26 cellular contexts compared by ENCODE assay signal in the genomic region with DNA sequence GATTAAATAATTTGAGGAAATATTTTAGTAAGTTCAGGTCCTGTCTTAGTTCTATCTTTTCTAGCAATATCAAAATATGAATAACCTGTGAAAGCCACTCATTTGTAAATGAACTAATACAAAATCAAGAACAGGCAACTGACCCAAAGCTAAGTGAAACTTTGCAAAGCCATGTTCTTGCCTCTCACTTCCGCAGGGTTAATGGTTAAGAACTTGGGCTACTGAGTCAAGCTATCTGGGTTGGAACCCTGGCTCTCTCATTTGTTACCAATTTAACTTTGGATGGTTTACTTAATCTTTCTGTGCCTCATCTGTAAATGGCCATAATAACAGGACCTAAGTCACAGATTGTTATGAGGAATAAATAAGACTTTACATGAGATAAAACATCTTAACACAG. TPM values are rescaled to one million over a fixed set of nuclear protein-coding genes. Genes with fewer than 3 reads are reported as not detected.
DNase-seq lines count a peak whose midpoint lies in the region; ATAC-seq, FAIRE-seq and TF ChIP-seq lines count a peak whose summit lies in the region.
"Had no signal": no experiment of that assay in that cellular context is flagged by ENCODE, and none has a peak within 500 bp of the region (broad histone marks: within the 10 kb centered on the region; RNA-seq: fewer than 3 reads in every experiment).

No MANE protein-coding gene starts in this region.

- TF ChIP-seq EP300 in HepG2 (IDR thresholded peaks at IDR 0.05; ENCODE audit: low read depth in 2 of 2, low read length in 2 of 2) (no peak), HepG2 (CRISPR knock-in tag; IDR thresholded peaks at IDR 0.05; ENCODE audit: borderline replicate concordance) (no peak)

- dilution Hi-C loops in keratinocyte (cut with MboI; ENCODE audit: extremely low pct_ligation_motif_present, low sequenced_read_pairs), result no loop called here

- peak overlapping the region; percentile 1; the same call in 1 of the 2 replicates for H3K9ac ChIP-seq in HepG2 (ENCODE audit: insufficient read depth, low read depth, low read length)
- H3K9ac ChIP-seq in keratinocyte (ENCODE audit: control insufficient read depth, extremely low read depth, insufficient read depth, low read length), result no peak overlapping the region

- H3K9me3 Mint-ChIP-seq in WTC11 (no peaks in the 10 kb centered on the region), osteocyte (ENCODE audit: unreplicated experiment) (no peaks in the 10 kb centered on the region)
- H3K9me3 Mint-ChIP-seq: activated T-cell treated with anti-CD3 and anti-CD28 coated beads, Interleukin-2, amount 50 U/mL, for 72 hours; mesothelial cell of epicardium; natural killer cell; stimulated activated naive B cell treated with anti-CD40 and anti-IgM and Interleukin-4, amounts not matched to agents 10 μg/mL and 1 μg/mL and 100 μg/mL, for 72 hours had no signal

- H3K27ac Mint-ChIP-seq in WTC11, result no peak overlapping the region
- H3K27ac Mint-ChIP-seq in osteocyte (ENCODE audit: unreplicated experiment), result no peak overlapping the region
- H3K27ac Mint-ChIP-seq: activated CD4-positive, alpha-beta T cell treated with anti-CD3 and anti-CD28 coated beads for 36 hours; activated T-cell treated with anti-CD3 and anti-CD28 coated beads, Interleukin-2, amount 50 U/mL, for 72 hours; mesothelial cell of epicardium; stimulated activated naive B cell treated with anti-CD40 and anti-IgM and Interleukin-4, amounts not matched to agents 10 μg/mL and 1 μg/mL and 100 μg/mL, for 72 hours had no signal

- H3K9me3 ChIP-seq in HepG2 (ENCODE audit: low read length) (no peaks in the 10 kb centered on the region), right lobe of liver (no peaks in the 10 kb centered on the region), keratinocyte (ENCODE audit: control insufficient read depth, low read depth, low read length) (no peaks in the 10 kb centered on the region)
- H3K9me3 ChIP-seq: SJSA1, testis, uterus had no signal

- intact Hi-C loops in HepG2 (cut with micrococcal nuclease; ENCODE audit: unreplicated experiment), result loop anchor here (5.0 kb wide), 2 partner anchors 97 to 662 kb away; no protein-coding TSS in a partner anchor
- intact Hi-C loops in right lobe of liver (cut with DNase I), result no loop called here
- intact Hi-C loops in left colon (cut with DNase I, micrococcal nuclease), result no loop called here

- BruUV-seq in HepG2 (replicated peaks; lab: Mats Ljungman, UMichigan), result no TSS peak

- no peak for TF ChIP-seq RAD21 in HepG2 (CRISPR knock-in tag; IDR thresholded peaks at IDR 0.05)

- ATAC-seq in HepG2 (no peak), right lobe of liver (no peak), WTC11 (no peak), left colon (no peak)
- ATAC-seq: activated CD4-positive, alpha-beta T cell treated with anti-CD3 and anti-CD28 coated beads for 36 hours; activated T-cell treated with anti-CD3 and anti-CD28 coated beads, Interleukin-2, amount 50 U/mL, for 72 hours; foreskin keratinocyte; natural killer cell; stimulated activated naive B cell treated with anti-CD40 and anti-IgM and Interleukin-4, amounts not matched to agents 10 μg/mL and 1 μg/mL and 100 μg/mL, for 72 hours had no signal

- CTCF ChIA-PET in HepG2 (lab: Yijun Ruan, JAX; ENCODE audit: low intra/inter-chr PET ratio, low total read pairs), result no interaction called here
- CTCF ChIA-PET in WTC11 (lab: Charles Lee), result interaction anchor here (0.6 kb wide), 1 partner anchor 15 kb away, joined by 3 read pairs; no protein-coding TSS in a partner anchor

- H4K20me1 ChIP-seq in HepG2 (ENCODE audit: insufficient read depth, low read length) (0 out of 2 replicates have a peak, but pooled peaks cover 2% of the 10 kb centered on the region), keratinocyte (ENCODE audit: control insufficient read depth, extremely low read depth, insufficient read depth, low read length) (no peaks in the 10 kb centered on the region)

- DNase-seq in HepG2 (ENCODE audit: low spot score), result no peak
- no peak for DNase-seq in right lobe of liver
- DNase-seq in WTC11 (ENCODE audit: low spot score), result no peak
- DNase-seq in keratinocyte (ENCODE audit: low read depth, low spot score), result no peak
- no peak for DNase-seq in activated effector memory CD4-positive, alpha-beta T cell treated with anti-CD3 and anti-CD28 coated beads, Interleukin-2, amount 50 U/mL, for 16 hours
- no peak for DNase-seq in left colon
- DNase-seq in NCI-H774 (lab: John Stamatoyannopoulos, UW), result no peak
- DNase-seq in osteocyte (ENCODE audit: extremely low spot score, unreplicated experiment), result no peak
- DNase-seq: activated CD4-positive, alpha-beta T cell treated with anti-CD3 and anti-CD28 coated beads for 36 hours; activated naive CD4-positive, alpha-beta T cell treated with anti-CD3 and anti-CD28 coated beads, Interleukin-2, amount 50 U/mL, for 16 hours; activated T-cell treated with anti-CD3 and anti-CD28 coated beads, Interleukin-2, amount 50 U/mL, for 72 hours; cerebellar nuclear complex; foreskin keratinocyte; Karpas-422; kidney glomerular epithelial cell; natural killer cell; NCI-H187; NCI-H2227 treated with DMSO at 0.1 percent for 48 hours; small intestine; stimulated activated CD4-positive, alpha-beta T cell treated with anti-CD3 and anti-CD28 coated beads, Interleukin-2, amount 100 ng/mL, for 48 hours; stimulated activated naive B cell treated with anti-CD40 and anti-IgM and Interleukin-4, amounts not matched to agents 10 μg/mL and 1 μg/mL and 100 μg/mL, for 72 hours; uterus had no signal

- TF ChIP-seq POLR2A in HepG2 (IDR thresholded peaks at IDR 0.05; ENCODE audit: insufficient read depth in 1 of 2, low read depth in 2 of 2, low read length in 2 of 2), result no peak
- no peak for TF ChIP-seq POLR2A in right lobe of liver (IDR thresholded peaks at IDR 0.05)

- H3K27me3 Mint-ChIP-seq in WTC11 (ENCODE audit: low read depth), result peaks cover 10% of the 10 kb centered on the region; the same call in 1 of the 2 replicates
- H3K27me3 Mint-ChIP-seq in osteocyte (ENCODE audit: unreplicated experiment), result peaks cover 5% of the 10 kb centered on the region

- H3K4me1 ChIP-seq in HepG2 (ENCODE audit: insufficient read depth, low read length) (peaks cover 38% of the 10 kb centered on the region), right lobe of liver (peaks cover 0 to 18% (median 6%) of the 10 kb centered on the region in 4 donors), keratinocyte (ENCODE audit: control insufficient read depth, extremely low read depth, insufficient read depth, low read length) (peaks cover 15% of the 10 kb centered on the region)
- H3K4me1 ChIP-seq: uterus had no signal

- peaks cover 70% of the 10 kb centered on the region for H3K79me2 ChIP-seq in HepG2 (ENCODE audit: insufficient read depth, low read length)
- H3K79me2 ChIP-seq in keratinocyte (ENCODE audit: control insufficient read depth, insufficient read depth, low read length), result peaks cover 43% of the 10 kb centered on the region

- H3K36me3 ChIP-seq in HepG2 (replicated peaks in 1 of 2; ENCODE audit: control insufficient read depth in 1 of 2, insufficient read depth in 2 of 2, low read length in 2 of 2) (no peaks in the 10 kb centered on the region), right lobe of liver (no peaks in the 10 kb centered on the region), keratinocyte (ENCODE audit: control insufficient read depth in 2 of 2, extremely low read depth in 1 of 2, insufficient read depth in 2 of 2, low read length in 2 of 2) (no peaks in the 10 kb centered on the region)
- H3K36me3 ChIP-seq: SJSA1, uterus had no signal

- TF ChIP-seq CTCF in HepG2 (CRISPR knock-in tag; IDR thresholded peaks at IDR 0.05), result no peak
- no peak for TF ChIP-seq CTCF in right lobe of liver (IDR thresholded peaks at IDR 0.05)
- TF ChIP-seq CTCF in WTC11 (IDR thresholded peaks at IDR 0.05), result no peak
- TF ChIP-seq CTCF in keratinocyte (optimal IDR thresholded peaks at IDR 0.05 in 1 of 3, IDR thresholded peaks at IDR 0.05 in 1 of 3, conservative IDR thresholded peaks at IDR 0.05 in 1 of 3; ENCODE audit: extremely low read depth in 1 of 3, insufficient read depth in 2 of 3, low read length in 3 of 3), result no peak
- TF ChIP-seq CTCF in osteocyte (IDR thresholded peaks at IDR 0.05), result no peak

- H3K4me3 Mint-ChIP-seq in WTC11 (0 out of 2 replicates have a peak overlapping the region, but pooled peaks have one; percentile 13), osteocyte (ENCODE audit: unreplicated experiment) (no peak overlapping the region)
- H3K4me3 Mint-ChIP-seq: activated CD4-positive, alpha-beta T cell treated with anti-CD3 and anti-CD28 coated beads for 36 hours; stimulated activated naive B cell treated with anti-CD40 and anti-IgM and Interleukin-4, amounts not matched to agents 10 μg/mL and 1 μg/mL and 100 μg/mL, for 72 hours had no signal

- H3K4me1 Mint-ChIP-seq in WTC11 (peaks cover 56% of the 10 kb centered on the region), osteocyte (ENCODE audit: unreplicated experiment) (peaks cover 13% of the 10 kb centered on the region)

- no peak overlapping the region for H3K27ac ChIP-seq in HepG2 (ENCODE audit: extremely low read length, insufficient read depth, low read length)
- H3K27ac ChIP-seq in right lobe of liver, result no peak overlapping the region
- no peak overlapping the region for H3K27ac ChIP-seq in keratinocyte (ENCODE audit: control insufficient read depth, insufficient read depth, low read length)
- H3K27ac ChIP-seq: foreskin keratinocyte, SJSA1, uterus had no signal

- H3K36me3 Mint-ChIP-seq in WTC11, result no peaks in the 10 kb centered on the region
- no peaks in the 10 kb centered on the region for H3K36me3 Mint-ChIP-seq in osteocyte (ENCODE audit: unreplicated experiment)
- H3K36me3 Mint-ChIP-seq: mesothelial cell of epicardium; natural killer cell; stimulated activated naive B cell treated with anti-CD40 and anti-IgM and Interleukin-4, amounts not matched to agents 10 μg/mL and 1 μg/mL and 100 μg/mL, for 72 hours had no signal

- no peaks in the 10 kb centered on the region; a peak in 1 of 5 replicates for H3K27me3 ChIP-seq in HepG2 (ENCODE audit: control insufficient read depth in 1 of 2, insufficient read depth in 2 of 2, low read length in 2 of 2)
- no peaks in the 10 kb centered on the region for H3K27me3 ChIP-seq in right lobe of liver
- H3K27me3 ChIP-seq in keratinocyte (ENCODE audit: control insufficient read depth, extremely low read depth, insufficient read depth, low read length), result no peaks in the 10 kb centered on the region
- H3K27me3 ChIP-seq: foreskin keratinocyte, testis, uterus had no signal

- H3K4me2 ChIP-seq in HepG2 (ENCODE audit: low read depth, low read length) (peak overlapping the region; percentile 87), keratinocyte (ENCODE audit: control insufficient read depth, extremely low read depth, insufficient read depth, low read depth, low read length) (peak overlapping the region; percentile 25)

- WGBS in HepG2 (ENCODE audit: low lambda C conversion rate), result 88% methylated on average over 1 of the region's 1 CpG
- WGBS in right lobe of liver (ENCODE audit: insufficient coverage, low coverage, low lambda C conversion rate, missing lambda C conversion rate), result 100% methylated on average over 1 of the region's 1 CpG

- H3K9me1 ChIP-seq in keratinocyte (ENCODE audit: control insufficient read depth, extremely low read depth, insufficient read depth, low read length), result no peaks in the 10 kb centered on the region

- POLR2A ChIA-PET in HepG2 (lab: Yijun Ruan, JAX), result interaction anchor here (1.2 to 1.3 kb wide), 2 partner anchors 12 to 22 kb away, joined by 3 to 4 read pairs; no protein-coding TSS in a partner anchor
- POLR2A ChIA-PET in WTC11 (lab: Charles Lee), result no interaction called here

- H3K4me3 ChIP-seq in HepG2 (replicated peaks in 1 of 3; ENCODE audit: insufficient read depth in 1 of 3, low read depth in 2 of 3, low read length in 3 of 3), result peak overlapping the region in 1 of 3 experiments; percentile 20; a peak in 1 of 6 replicates
- no peak overlapping the region for H3K4me3 ChIP-seq in right lobe of liver
- no peak overlapping the region for H3K4me3 ChIP-seq in keratinocyte (ENCODE audit: control insufficient read depth in 2 of 3, extremely low read depth in 1 of 3, insufficient read depth in 2 of 3, low read depth in 1 of 3, low read length in 3 of 3)
- H3K4me3 ChIP-seq: SJSA1, testis, uterus had no signal

- H2AFZ ChIP-seq in HepG2 (ENCODE audit: low read length) (no peak overlapping the region), keratinocyte (ENCODE audit: control insufficient read depth, low read length) (no peak overlapping the region)

- in situ Hi-C loops in HepG2 (cut with HindIII; ENCODE audit: extremely low pct_ligation_motif_present, low pct_unique_long_range_greater_than_20kb), result no loop called here

- no peak for FAIRE-seq in HepG2 (lab: Jason Lieb, UNC)
- FAIRE-seq in keratinocyte (lab: Jason Lieb, UNC), result no peak
- FAIRE-seq: HTR-8/SVneo, small intestine had no signal

RNA-seq across cellular contexts. Expression of gene KIF21A, which starts 2.8 kb away (rescaled TPM):
- total RNA-seq in HepG2 (2016; rRNA removed; fragmentation: Illumina TruSeq; extraction: Trizol) (39.7 and 55.9 TPM in 2 replicates), right lobe of liver (10 to 100 TPM; 18.4 to 32.9 (median 27.8) TPM), WTC11 (2021) (24.5 to 34.7 TPM (median 26.4 TPM) in 3 replicates), left colon (10 to 100 TPM; 33.5 to 35.0 TPM), osteocyte (3.8 and 3.9 TPM in 2 replicates)
- total RNA-seq in HepG2 (2016; cell fraction: cytosol; rRNA removed; fragmentation: Illumina TruSeq; extraction: Trizol; ENCODE audit: low read depth), result 6.6 and 6.7 TPM in 2 replicates
- total RNA-seq in HepG2 (2016; cell fraction: insoluble cytoplasmic fraction; rRNA removed; fragmentation: Illumina TruSeq; extraction: Trizol), result 38.3 and 52.3 TPM in 2 replicates
- 12.4 and 13.0 TPM in 2 replicates for total RNA-seq in HepG2 (2016; cell fraction: membrane; rRNA removed; fragmentation: Illumina TruSeq; extraction: Trizol)
- 48.8 and 49.6 TPM in 2 replicates for total RNA-seq in HepG2 (2016; cell fraction: nucleus; rRNA removed; fragmentation: Illumina TruSeq; extraction: Trizol)
- polyA plus RNA-seq in HepG2 (2011; rRNA removed) (17.1 and 20.6 TPM in 2 replicates), keratinocyte (17.2 to 27.5 TPM (median 21.1 TPM) in 3 replicates)
- 8.0 and 12.8 TPM in 2 replicates for polyA plus RNA-seq in HepG2 (2011; cell fraction: cytosol; rRNA removed)
- 10.3 and 14.8 TPM in 2 replicates for polyA plus RNA-seq in HepG2 (2011; cell fraction: nucleus; rRNA removed)
- polyA plus RNA-seq in HepG2 (2012), result 20.4 and 21.5 TPM in 2 replicates
- polyA plus RNA-seq in HepG2 (2016; cell fraction: cytosol; fragmentation: Illumina TruSeq; extraction: Trizol; ENCODE audit: low read depth), result 0.51 and 0.53 TPM in 2 replicates
- polyA plus RNA-seq in HepG2 (2016; cell fraction: insoluble cytoplasmic fraction; fragmentation: Illumina TruSeq; extraction: Trizol; ENCODE audit: low read depth), result 36.3 and 40.4 TPM in 2 replicates
- 1.8 and 2.8 TPM in 2 replicates for polyA plus RNA-seq in HepG2 (2016; cell fraction: membrane; fragmentation: Illumina TruSeq; extraction: Trizol; ENCODE audit: low read depth)
- 42.7 and 43.8 TPM in 2 replicates for polyA plus RNA-seq in HepG2 (2016; cell fraction: nucleus; fragmentation: Illumina TruSeq; extraction: Trizol; ENCODE audit: insufficient read depth, low read depth)
- 9.2 and 26.7 TPM in 2 replicates for polyA minus RNA-seq in HepG2 (2011; rRNA and poly(A)+ RNA removed; ENCODE audit: low replicate concordance)
- 21.9 and 27.8 TPM in 2 replicates for polyA minus RNA-seq in HepG2 (2011; cell fraction: cytosol; rRNA and poly(A)+ RNA removed)
- polyA minus RNA-seq in HepG2 (2011; cell fraction: nucleus; rRNA and poly(A)+ RNA removed), result 109 and 125 TPM in 2 replicates
- polyA plus RNA-seq in keratinocyte (2011; ENCODE audit: low read depth), result 45.3 TPM
- 11.9 and 20.9 TPM in 2 replicates for polyA plus RNA-seq in keratinocyte (2011; cell fraction: cytosol; rRNA removed)
- polyA plus RNA-seq in keratinocyte (2011; cell fraction: nucleus; rRNA removed), result 25.6 and 35.9 TPM in 2 replicates
- 18.3 and 23.1 TPM in 2 replicates for polyA plus RNA-seq in keratinocyte (2012; ENCODE audit: low replicate concordance)
- polyA minus RNA-seq in keratinocyte, result 10.2 to 56.7 TPM (median 27.9 TPM) in 3 replicates
- 10.6 TPM for polyA minus RNA-seq in keratinocyte (2011; cell fraction: cytosol; rRNA and poly(A)+ RNA removed)
- 40.2 and 76.2 TPM in 2 replicates for polyA minus RNA-seq in keratinocyte (2011; cell fraction: nucleus; rRNA and poly(A)+ RNA removed)
